Comparison of ENCODE assay signal across 20 cellular contexts in genomic region chr5:179595916-179596315, GRCh38.
"Had no signal": no experiment of that assay in that cellular context is flagged by ENCODE, and none has a peak within 500 bp of the region (broad histone marks: within the 10 kb centered on the region; RNA-seq: fewer than 3 reads in every experiment).

No MANE protein-coding gene starts in this region.

- DNase-seq: activated CD4-positive, alpha-beta memory T cell treated with anti-CD3 and anti-CD28 coated beads for 36 hours; activated CD4-positive, alpha-beta T cell treated with anti-CD3 and anti-CD28 coated beads for 36 hours; activated CD8-positive, alpha-beta memory T cell treated with anti-CD3 and anti-CD28 coated beads, Interleukin-2, amount 10 ng/mL, durations not matched to agents 7 days and 5 days; activated effector memory CD4-positive, alpha-beta T cell treated with anti-CD3 and anti-CD28 coated beads, Interleukin-2, amount 50 U/mL, for 16 hours; activated T-cell treated with anti-CD3 and anti-CD28 coated beads, Interleukin-2, amount 50 U/mL, for 1 hour; amygdala; erythroblast; foreskin keratinocyte; kidney glomerular epithelial cell; left ventricle myocardium superior; occipital lobe; stimulated activated CD4-positive, alpha-beta T cell treated with anti-CD3 and anti-CD28 coated beads, Interleukin-15, amount 100 ng/mL, for 24 hours; stimulated activated CD4-positive, alpha-beta T cell treated with anti-CD3 and anti-CD28 coated beads, Interleukin-4, amount 100 ng/mL, for 1 hour; stimulated activated naive CD4-positive, alpha-beta T cell; T-helper 2 cell had no signal

- ATAC-seq: activated CD4-positive, alpha-beta T cell treated with anti-CD3 and anti-CD28 coated beads for 36 hours; activated CD8-positive, alpha-beta memory T cell treated with anti-CD3 and anti-CD28 coated beads, Interleukin-2, amount 10 ng/mL, durations not matched to agents 7 days and 5 days; foreskin keratinocyte; left ventricle myocardium superior; natural killer cell treated with Interleukin-12 subunit alpha and Interleukin-12 subunit beta and Interleukin-15 and Interleukin-18, amount 100 ng/mL, for 72 hours had no signal

- H3K9me3 ChIP-seq: right atrium auricular region, tibial nerve, vagina had no signal

- H3K4me3 ChIP-seq: right atrium auricular region, skin epidermis, tibial nerve, vagina had no signal

- H3K27me3 ChIP-seq: foreskin keratinocyte, right atrium auricular region, tibial nerve, vagina had no signal

- H3K4me1 ChIP-seq: foreskin keratinocyte, right atrium auricular region, tibial nerve, vagina had no signal

- H3K27ac ChIP-seq: foreskin keratinocyte, right atrium auricular region, skin epidermis, tibial nerve, vagina had no signal
